1 cellular context compared by ENCODE assay signal in genomic region chr2:85541262-85541661, GRCh38.
TF ChIP-seq lines count a peak whose summit lies in the region.

No MANE protein-coding gene starts in this region.

TF ChIP-seq in IMR-90, 13 proteins besides CTCF, POLR2A, EP300 and RAD21 (continued from another document):
- TF ChIP-seq MXI1 (IDR thresholded peaks at IDR 0.05; ENCODE audit: borderline replicate concordance, low read depth, low read length) (no peak), FOS (IDR thresholded peaks at IDR 0.05; ENCODE audit: low read depth, low read length) (no peak), MAFK (IDR thresholded peaks at IDR 0.05; ENCODE audit: low read depth, low read length) (no peak), RFX5 (IDR thresholded peaks at IDR 0.05; ENCODE audit: low read depth, low read length) (no peak), RCOR1 (IDR thresholded peaks at IDR 0.05; ENCODE audit: insufficient replicate concordance, low read length) (no peak), USF2 (IDR thresholded peaks at IDR 0.05; ENCODE audit: low read depth, low read length) (no peak), SMC3 (IDR thresholded peaks at IDR 0.05; ENCODE audit: low read depth, low read length) (no peak), NFE2L2 (IDR thresholded peaks at IDR 0.05; ENCODE audit: low read depth, low read length) (no peak), CHD1 (IDR thresholded peaks at IDR 0.05; ENCODE audit: low read depth, low read length) (no peak)
